24 cellular contexts compared by ENCODE assay signal in genomic region chr2:121199281-121200010, GRCh38.
DNase-seq lines count a peak whose midpoint lies in the region; ATAC-seq, FAIRE-seq and TF ChIP-seq lines count a peak whose summit lies in the region.
"Had no signal": no experiment of that assay in that cellular context is flagged by ENCODE, and none has a peak within 500 bp of the region (broad histone marks: within the 10 kb centered on the region; RNA-seq: fewer than 3 reads in every experiment).

No MANE protein-coding gene starts in this region.

- no peak for TF ChIP-seq POLR2A in HepG2 (IDR thresholded peaks at IDR 0.05; ENCODE audit: insufficient read depth in 1 of 2, low read depth in 2 of 2, low read length in 2 of 2)
- no peak for TF ChIP-seq POLR2A in sigmoid colon (IDR thresholded peaks at IDR 0.05)

- CTCF ChIA-PET in HepG2 (lab: Yijun Ruan, JAX; ENCODE audit: low intra/inter-chr PET ratio, low total read pairs) = no interaction called here

- POLR2A ChIA-PET in HepG2 (lab: Yijun Ruan, JAX) = no interaction called here

- FAIRE-seq in HepG2 (lab: Jason Lieb, UNC) = no peak
- FAIRE-seq: GM18507 had no signal

- DNase-seq in activated CD4-positive, CD25-positive, alpha-beta regulatory T cell treated with anti-CD3 and anti-CD28 coated beads, Interleukin-2, amount 50 U/mL, for 72 hours = peak; percentile 17
- no peak for DNase-seq in activated CD4-positive, CD25-positive, alpha-beta regulatory T cell (lab: John Stamatoyannopoulos, UW)
- DNase-seq in HepG2 (ENCODE audit: low spot score) (no peak), sigmoid colon (peak; percentile 14), mucosa of gallbladder (ENCODE audit: low spot score) (no peak), iPS-NIHi7 (ENCODE audit: extremely low spot score) (no peak), smooth muscle cell (lab: John Stamatoyannopoulos, UW; ENCODE audit: unreplicated experiment) (no peak)
- DNase-seq: ACHN; BE2C; DMS153; H9; HFFc6; IMR-90; KG1; MM.1S; NCI-H2029 treated with DMSO at 0.1 percent for 48 hours; NCI-H446 treated with DMSO at 0.1 percent for 48 hours; NCI-H526; NCI-H82; NK-92 treated with Interleukin-12 subunit alpha and Interleukin-12 subunit beta, amount 100 ng/mL, for 24 hours; RPMI8226; SHP77 treated with DMSO at 0.1 percent for 48 hours had no signal

- H3K79me2 ChIP-seq in HepG2 (ENCODE audit: insufficient read depth, low read length) (no peaks in the 10 kb centered on the region), smooth muscle cell (ENCODE audit: low read depth) (no peaks in the 10 kb centered on the region)

- H3K27ac ChIP-seq in HepG2 (ENCODE audit: extremely low read length, insufficient read depth, low read length) (no peak overlapping the region), sigmoid colon (no peak overlapping the region), smooth muscle cell (ENCODE audit: low read depth) (no peak overlapping the region)
- H3K27ac ChIP-seq: 22Rv1 had no signal

- no peak overlapping the region for H3K9ac ChIP-seq in HepG2 (ENCODE audit: insufficient read depth, low read depth, low read length)
- no peak overlapping the region for H3K9ac ChIP-seq in smooth muscle cell (ENCODE audit: low read depth)

- intact Hi-C loops in HepG2 (cut with micrococcal nuclease; ENCODE audit: unreplicated experiment) = no loop called here
- intact Hi-C loops in sigmoid colon (cut with DNase I) = no loop called here

- 13% methylated on average over 10 of the region's 10 CpGs for WGBS in HepG2 (ENCODE audit: low lambda C conversion rate)
- WGBS in sigmoid colon, 2 donors = 95% methylated on average over 10 of the region's 10 CpGs
- 96% methylated on average over 10 of the region's 10 CpGs for WGBS in smooth muscle cell (ENCODE audit: low lambda C conversion rate)

- TF ChIP-seq CTCF in HepG2 (CRISPR knock-in tag; IDR thresholded peaks at IDR 0.05) (no peak), sigmoid colon (IDR thresholded peaks at IDR 0.05) (no peak), smooth muscle cell (IDR thresholded peaks at IDR 0.05; ENCODE audit: borderline replicate concordance, insufficient read depth, poor library complexity, severe bottlenecking) (no peak)

- TF ChIP-seq EP300 in HepG2 (IDR thresholded peaks at IDR 0.05; ENCODE audit: low read depth in 2 of 2, low read length in 2 of 2) (no peak), HepG2 (CRISPR knock-in tag; IDR thresholded peaks at IDR 0.05; ENCODE audit: borderline replicate concordance) (no peak), sigmoid colon (IDR thresholded peaks at IDR 0.05) (no peak)

- H3K4me3 ChIP-seq in HepG2 (replicated peaks in 1 of 3; ENCODE audit: insufficient read depth in 1 of 3, low read depth in 2 of 3, low read length in 3 of 3) = no peak overlapping the region
- H3K4me3 ChIP-seq in sigmoid colon = no peak overlapping the region
- no peak overlapping the region for H3K4me3 ChIP-seq in smooth muscle cell

- H3K36me3 ChIP-seq in HepG2 (replicated peaks in 1 of 2; ENCODE audit: control insufficient read depth in 1 of 2, insufficient read depth in 2 of 2, low read length in 2 of 2) (no peaks in the 10 kb centered on the region), sigmoid colon (no peaks in the 10 kb centered on the region), smooth muscle cell (ENCODE audit: low read depth) (no peaks in the 10 kb centered on the region)
- H3K36me3 ChIP-seq: BE2C had no signal

- in situ Hi-C loops in HepG2 (cut with HindIII; ENCODE audit: extremely low pct_ligation_motif_present, low pct_unique_long_range_greater_than_20kb) = no loop called here

- no peak for ATAC-seq in HepG2

- no peaks in the 10 kb centered on the region for H3F3A ChIP-seq in smooth muscle cell (ENCODE audit: low read depth)

- TF ChIP-seq RAD21 in HepG2 (CRISPR knock-in tag; IDR thresholded peaks at IDR 0.05) = no peak

- H3K9me3 ChIP-seq in HepG2 (ENCODE audit: low read length) (no peaks in the 10 kb centered on the region), sigmoid colon (no peaks in the 10 kb centered on the region), smooth muscle cell (replicated peaks; ENCODE audit: low read depth) (no peaks in the 10 kb centered on the region)
- H3K9me3 ChIP-seq: BE2C had no signal

- H3K27me3 ChIP-seq in HepG2 (ENCODE audit: control insufficient read depth in 1 of 2, insufficient read depth in 2 of 2, low read length in 2 of 2) (peaks cover 15 to 80% of the 10 kb centered on the region in 2 experiments), sigmoid colon (no peaks in the 10 kb centered on the region), smooth muscle cell (ENCODE audit: low read depth) (no peaks in the 10 kb centered on the region)
- H3K27me3 ChIP-seq: BE2C had no signal

- no peak overlapping the region for H2AFZ ChIP-seq in HepG2 (ENCODE audit: low read length)
- H2AFZ ChIP-seq in smooth muscle cell (ENCODE audit: low read depth) = no peak overlapping the region

- BruUV-seq in HepG2 (replicated peaks; lab: Mats Ljungman, UMichigan) = no TSS peak

- H3K4me2 ChIP-seq in HepG2 (ENCODE audit: low read depth, low read length) (no peak overlapping the region), smooth muscle cell (no peak overlapping the region)

- no peaks in the 10 kb centered on the region for H4K20me1 ChIP-seq in HepG2 (ENCODE audit: insufficient read depth, low read length)
- no peaks in the 10 kb centered on the region for H4K20me1 ChIP-seq in smooth muscle cell (ENCODE audit: low read depth)

- no peaks in the 10 kb centered on the region for H3K4me1 ChIP-seq in HepG2 (ENCODE audit: insufficient read depth, low read length)
- no peaks in the 10 kb centered on the region for H3K4me1 ChIP-seq in sigmoid colon
- H3K4me1 ChIP-seq in smooth muscle cell (ENCODE audit: low read depth) = no peaks in the 10 kb centered on the region
- H3K4me1 ChIP-seq: BE2C had no signal

TF ChIP-seq in HepG2, 621 proteins besides CTCF, POLR2A, EP300 and RAD21:
- TF ChIP-seq EZH2 (conservative IDR thresholded peaks at IDR 0.05; ENCODE audit: low read depth, low read length) (0 out of 2 replicates have a peak, but pooled peaks have one; percentile 16), SNRNP70 (IDR thresholded peaks at IDR 0.05; ENCODE audit: low read depth, low read length) (no peak)

Comparison
In these comparisons a context has a peak if more than half of its experiments do, and no peak if none do; other contexts are left out.
1. DNase-seq: peak in activated CD4-positive, CD25-positive, alpha-beta regulatory T cell treated with anti-CD3 and anti-CD28 coated beads, Interleukin-2, amount 50 U/mL, for 72 hours (single experiment) and sigmoid colon (single experiment); none in activated CD4-positive, CD25-positive, alpha-beta regulatory T cell (0 of 4), HepG2 (single experiment), mucosa of gallbladder (single experiment), iPS-NIHi7 (single experiment) and smooth muscle cell (single experiment).